Comparison of ENCODE assay signal across 10 cellular contexts in genomic region chr4:152382057-152382785, GRCh38.
A peak's percentile ranks its signal among the peaks of the same experiment; 100 is the strongest.
DNase-seq lines count a peak whose midpoint lies in the region; TF ChIP-seq lines count a peak whose summit lies in the region.
"Had no signal": no experiment of that assay in that cellular context is flagged by ENCODE, and none has a peak within 500 bp of the region (broad histone marks: within the 10 kb centered on the region; RNA-seq: fewer than 3 reads in every experiment).

No MANE protein-coding gene starts in this region.

- 39% methylated on average over 4 of the region's 4 CpGs for WGBS in suprapubic skin
- WGBS in esophagus squamous epithelium, 2 donors: 77 to 83% methylated on average over 4 of the region's 4 CpGs

- peak overlapping the region; percentile 53 for H3K4me3 Mint-ChIP-seq in activated CD4-positive, alpha-beta T cell treated with anti-CD3 and anti-CD28 coated beads, Interleukin-2, amount 10 ng/mL, durations not matched to agents 7 days and 5 days

- H3K27me3 Mint-ChIP-seq in activated CD4-positive, alpha-beta T cell treated with anti-CD3 and anti-CD28 coated beads, Interleukin-2, amount 10 ng/mL, durations not matched to agents 7 days and 5 days: no peaks in the 10 kb centered on the region

- peaks cover 17% of the 10 kb centered on the region for H3K4me1 Mint-ChIP-seq in activated CD4-positive, alpha-beta T cell treated with anti-CD3 and anti-CD28 coated beads, Interleukin-2, amount 10 ng/mL, durations not matched to agents 7 days and 5 days

- no peaks in the 10 kb centered on the region for H3K27me3 ChIP-seq in OCI-LY3 (ENCODE audit: low read depth, low read length)
- H3K27me3 ChIP-seq in cardiac muscle cell: no peaks in the 10 kb centered on the region
- no peaks in the 10 kb centered on the region for H3K27me3 ChIP-seq in suprapubic skin
- no peaks in the 10 kb centered on the region for H3K27me3 ChIP-seq in esophagus squamous epithelium

- peak overlapping the region; percentile 76 for H3K27ac Mint-ChIP-seq in activated CD4-positive, alpha-beta T cell treated with anti-CD3 and anti-CD28 coated beads, Interleukin-2, amount 10 ng/mL, durations not matched to agents 7 days and 5 days

- H3K4me3 ChIP-seq in OCI-LY3 (ENCODE audit: low read length) (no peak overlapping the region), cardiac muscle cell (no peak overlapping the region), suprapubic skin (peak overlapping the region; percentile 26), esophagus squamous epithelium (peak overlapping the region in 1 of 4 donors; percentile 12)

- peak overlapping the region; percentile 16 for H3K4me2 ChIP-seq in OCI-LY3 (ENCODE audit: low read length)

- no peaks in the 10 kb centered on the region for H3K36me3 Mint-ChIP-seq in activated CD4-positive, alpha-beta T cell treated with anti-CD3 and anti-CD28 coated beads, Interleukin-2, amount 10 ng/mL, durations not matched to agents 7 days and 5 days (ENCODE audit: low read depth)

- H3K27ac ChIP-seq in OCI-LY3 (ENCODE audit: low read length) (no peak overlapping the region), cardiac muscle cell (peak overlapping the region; percentile 25), suprapubic skin (peak overlapping the region; percentile 58), esophagus squamous epithelium (peak overlapping the region in 2 of 4 donors; percentile 36 to 38)

- peaks cover 36% of the 10 kb centered on the region for H3K79me2 ChIP-seq in OCI-LY3 (ENCODE audit: low read length)

- POLR2A ChIA-PET in activated CD4-positive, alpha-beta T cell treated with anti-CD3 and anti-CD28 coated beads, Interleukin-2, amount 10 ng/mL, durations not matched to agents 7 days and 5 days (lab: Charles Lee): no interaction called here

- TF ChIP-seq POLR2A in suprapubic skin (IDR thresholded peaks at IDR 0.05) (no peak), esophagus squamous epithelium (IDR thresholded peaks at IDR 0.05) (no peak)

- peaks cover 7% of the 10 kb centered on the region; the same call in 1 of the 2 replicates for H4K20me1 ChIP-seq in OCI-LY3 (ENCODE audit: insufficient read depth, low read length)

- DNase-seq in activated CD4-positive, alpha-beta T cell treated with anti-CD3 and anti-CD28 coated beads, Interleukin-2, amount 10 ng/mL, durations not matched to agents 7 days and 5 days: no peak
- DNase-seq in activated CD4-positive, alpha-beta T cell treated with anti-CD3 and anti-CD28 coated beads, Interleukin-2, amount 50 U/mL, for 1 hour: no peak
- DNase-seq in cardiac muscle cell (ENCODE audit: low read depth in 1 of 2, low spot score in 1 of 2) (peak; percentile 17 to 25), suprapubic skin (ENCODE audit: low spot score in 2 of 2) (no peak), SW 1271 (lab: John Stamatoyannopoulos, UW) (no peak), T1000 (lab: John Stamatoyannopoulos, UW) (no peak), esophagus squamous epithelium (lab: John Stamatoyannopoulos, UW) (no peak)
- DNase-seq: erythroblast; stimulated activated CD4-positive, alpha-beta T cell treated with anti-CD3 and anti-CD28 coated beads, Interleukin-2, amount 100 ng/mL, for 48 hours had no signal

- no peaks in the 10 kb centered on the region for H3K9me3 Mint-ChIP-seq in activated CD4-positive, alpha-beta T cell treated with anti-CD3 and anti-CD28 coated beads, Interleukin-2, amount 10 ng/mL, durations not matched to agents 7 days and 5 days

- no peaks in the 10 kb centered on the region for H3K9me3 ChIP-seq in OCI-LY3 (ENCODE audit: insufficient read depth, low read length)
- no peaks in the 10 kb centered on the region for H3K9me3 ChIP-seq in cardiac muscle cell (ENCODE audit: low read depth)
- no peaks in the 10 kb centered on the region for H3K9me3 ChIP-seq in suprapubic skin
- no peaks in the 10 kb centered on the region for H3K9me3 ChIP-seq in esophagus squamous epithelium

- no peak overlapping the region for H3K9ac ChIP-seq in OCI-LY3 (ENCODE audit: low read length)

- no peak overlapping the region for H2AFZ ChIP-seq in OCI-LY3 (ENCODE audit: low read depth, low read length)

- intact Hi-C loops in esophagus squamous epithelium (cut with DNase I): no loop called here

- TF ChIP-seq EP300 in suprapubic skin (IDR thresholded peaks at IDR 0.05): no peak

- H3K4me1 ChIP-seq in OCI-LY3 (ENCODE audit: low read length) (peaks cover 10% of the 10 kb centered on the region), cardiac muscle cell (ENCODE audit: low read depth) (peaks cover 8% of the 10 kb centered on the region), suprapubic skin (peaks cover 20% of the 10 kb centered on the region), esophagus squamous epithelium (peaks cover 0 to 8% (median 0%) of the 10 kb centered on the region in 3 donors)

- peaks cover 4% of the 10 kb centered on the region for H3K36me3 ChIP-seq in OCI-LY3 (replicated peaks; ENCODE audit: low read depth, low read length)
- no peaks in the 10 kb centered on the region for H3K36me3 ChIP-seq in cardiac muscle cell
- H3K36me3 ChIP-seq in suprapubic skin: no peaks in the 10 kb centered on the region
- no peaks in the 10 kb centered on the region for H3K36me3 ChIP-seq in esophagus squamous epithelium

- TF ChIP-seq CTCF in OCI-LY3 (IDR thresholded peaks at IDR 0.05; ENCODE audit: low read depth, low read length) (no peak), cardiac muscle cell (IDR thresholded peaks at IDR 0.05; ENCODE audit: low read depth, low read length) (no peak), suprapubic skin (IDR thresholded peaks at IDR 0.05) (no peak), esophagus squamous epithelium (IDR thresholded peaks at IDR 0.05) (no peak)

- CTCF ChIA-PET in activated CD4-positive, alpha-beta T cell treated with anti-CD3 and anti-CD28 coated beads, Interleukin-2, amount 10 ng/mL, durations not matched to agents 7 days and 5 days (lab: Charles Lee): interaction anchor here (1.2 kb wide), 1 partner anchor 13 kb away, joined by 3 read pairs; no protein-coding TSS in a partner anchor

Comparison
In these comparisons a context has a peak if more than half of its experiments do, and no peak if none do; other contexts are left out.
1. DNase-seq: peak in cardiac muscle cell (2 of 2); none in activated CD4-positive, alpha-beta T cell treated with anti-CD3 and anti-CD28 coated beads, Interleukin-2, amount 10 ng/mL, durations not matched to agents 7 days and 5 days (single experiment), activated CD4-positive, alpha-beta T cell treated with anti-CD3 and anti-CD28 coated beads, Interleukin-2, amount 50 U/mL, for 1 hour (single experiment), suprapubic skin (0 of 2), SW 1271 (0 of 2), T1000 (single experiment) and esophagus squamous epithelium (single experiment).